Comparison of ENCODE assay signal across 10 cellular contexts in the genomic region with DNA sequence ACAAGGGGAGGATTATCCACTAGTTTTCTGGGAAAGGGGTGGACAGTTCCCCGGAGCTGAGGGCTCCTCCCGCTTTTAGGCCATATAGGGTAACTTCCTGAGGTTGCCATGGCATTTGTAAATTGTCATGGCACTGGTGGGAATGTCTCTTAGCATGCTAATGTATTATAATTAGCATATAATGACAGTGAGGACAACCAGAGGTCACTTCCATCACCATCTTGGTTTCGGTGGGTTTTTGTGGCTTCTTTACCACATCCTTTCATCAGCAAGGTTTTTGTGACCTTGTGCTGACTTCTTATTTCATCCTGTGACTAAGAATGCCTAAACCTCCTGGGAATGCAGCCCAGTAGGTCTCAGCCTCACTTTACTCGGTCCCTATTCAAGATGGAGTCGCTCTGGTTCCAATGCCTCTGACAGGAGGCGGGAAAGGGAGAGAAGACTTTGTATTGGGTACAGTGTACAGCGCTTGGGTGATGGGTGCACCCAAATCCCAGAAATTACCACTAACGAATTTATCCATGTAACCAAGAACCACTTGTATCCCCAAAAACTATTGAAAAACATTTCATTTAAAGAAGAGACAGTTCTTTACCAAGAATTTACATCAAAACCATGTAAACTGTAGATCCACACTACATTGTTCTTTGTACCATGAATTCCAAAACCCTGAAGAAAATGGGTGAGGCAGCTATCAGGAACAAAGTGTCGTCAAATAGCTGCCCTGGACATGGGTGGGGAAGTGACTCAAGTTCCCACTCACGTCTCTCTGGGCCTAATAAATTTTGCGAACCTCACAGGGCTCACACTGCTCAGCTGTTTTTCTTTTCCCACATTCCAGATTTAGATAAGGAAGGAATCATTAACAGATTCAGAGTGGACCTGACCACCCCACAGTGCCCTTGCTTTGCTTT. TPM values are rescaled to one million over a fixed set of nuclear protein-coding genes. Genes with fewer than 3 reads are reported as not detected.
A peak's percentile ranks its signal among the peaks of the same experiment; 100 is the strongest.
DNase-seq lines count a peak whose midpoint lies in the region; ATAC-seq and TF ChIP-seq lines count a peak whose summit lies in the region.
"Had no signal": no experiment of that assay in that cellular context is flagged by ENCODE, and none has a peak within 500 bp of the region (broad histone marks: within the 10 kb centered on the region; RNA-seq: fewer than 3 reads in every experiment).

No MANE protein-coding gene starts in this region.

- H3K36me3 Mint-ChIP-seq in immature natural killer cell: no peaks in the 10 kb centered on the region

- peaks cover 7 to 10% (median 9%) of the 10 kb centered on the region in 3 donors for H3K27me3 Mint-ChIP-seq in immature natural killer cell (ENCODE audit: low read depth in 3 of 3)

- no peak overlapping the region for H3K4me3 ChIP-seq in RWPE2 (ENCODE audit: severe bottlenecking)
- no peak overlapping the region for H3K4me3 ChIP-seq in ascending aorta
- H3K4me3 ChIP-seq: heart right ventricle had no signal

- no peak overlapping the region for H3K27ac Mint-ChIP-seq in immature natural killer cell

- DNase-seq in EL (peak; percentile 71), HCEC 1CT (peak; percentile 86), RWPE2 (ENCODE audit: low spot score) (no peak), immature natural killer cell (peak; percentile 9 to 31 (median 16)), DMS79 treated with DMSO at 0.1 percent for 48 hours (lab: John Stamatoyannopoulos, UW) (no peak), NCI-H146 treated with DMSO at 0.1 percent for 48 hours (lab: John Stamatoyannopoulos, UW; ENCODE audit: unreplicated experiment) (no peak), ascending aorta (ENCODE audit: low spot score in 2 of 2) (no peak)
- DNase-seq in stimulated activated CD8-positive, alpha-beta memory T cell treated with anti-CD3 and anti-CD28 coated beads, Interleukin-4, amount 100 ng/mL, for 48 hours: no peak
- DNase-seq: heart right ventricle, NCI-H1048 had no signal

- TF ChIP-seq CTCF in RWPE2 (IDR thresholded peaks at IDR 0.05; ENCODE audit: poor library complexity, severe bottlenecking): no peak
- TF ChIP-seq CTCF in ascending aorta (IDR thresholded peaks at IDR 0.05): no peak

- H3K4me1 ChIP-seq in RWPE2 (ENCODE audit: insufficient read depth, poor library complexity, severe bottlenecking) (peaks cover 35% of the 10 kb centered on the region), ascending aorta (no peaks in the 10 kb centered on the region)

- no peaks in the 10 kb centered on the region for H3K27me3 ChIP-seq in RWPE2 (ENCODE audit: insufficient read depth, poor library complexity, severe bottlenecking)
- H3K27me3 ChIP-seq in ascending aorta: no peaks in the 10 kb centered on the region
- H3K27me3 ChIP-seq: heart right ventricle had no signal

- intact Hi-C loops in ascending aorta (cut with DNase I): no loop called here

- no peaks in the 10 kb centered on the region for H3K9me3 Mint-ChIP-seq in immature natural killer cell

- ATAC-seq in RWPE2 (ENCODE audit: low read depth): no peak

- H3K9me3 ChIP-seq in RWPE2 (ENCODE audit: severe bottlenecking): no peaks in the 10 kb centered on the region
- H3K9me3 ChIP-seq in ascending aorta: no peaks in the 10 kb centered on the region
- H3K9me3 ChIP-seq: heart right ventricle had no signal

- no peaks in the 10 kb centered on the region for H3K36me3 ChIP-seq in RWPE2 (ENCODE audit: low read depth)
- no peaks in the 10 kb centered on the region for H3K36me3 ChIP-seq in ascending aorta
- H3K36me3 ChIP-seq: heart right ventricle had no signal

- peak overlapping the region in 3 of 5 donors; percentile 36 to 42 (median 37) for H3K4me3 Mint-ChIP-seq in immature natural killer cell

- peaks cover 23 to 36% of the 10 kb centered on the region in 2 donors for H3K4me1 Mint-ChIP-seq in immature natural killer cell

- peak overlapping the region; percentile 70 for H3K27ac ChIP-seq in RWPE2 (ENCODE audit: poor library complexity, severe bottlenecking)
- H3K27ac ChIP-seq in ascending aorta: no peak overlapping the region

RNA-seq across cellular contexts. Expression of gene SLC2A5, which starts 8.9 kb away (rescaled TPM):
- under 1 TPM in 1 of 3 donors, not detected in 2; 0.07 TPM for polyA plus RNA-seq in immature natural killer cell
- 13.9 TPM for total RNA-seq in ascending aorta

RNA-seq across cellular contexts. Expression of gene GPR157, which starts 50.6 kb away (rescaled TPM):
- polyA plus RNA-seq in immature natural killer cell: under 1 TPM in 2 of 3 donors, not detected in 1; 0.36 to 0.41 TPM
- total RNA-seq in ascending aorta: 7.1 TPM

RNA-seq across cellular contexts. Expression of gene SLC2A7, which starts 52.1 kb away (rescaled TPM):
- not detected for polyA plus RNA-seq in immature natural killer cell
- not detected for total RNA-seq in ascending aorta
- polyA plus RNA-seq: heart right ventricle had no signal

Comparison
In these comparisons a context has a peak if more than half of its experiments do, and no peak if none do; other contexts are left out.
1. DNase-seq: peak in EL (single experiment), HCEC 1CT (single experiment) and immature natural killer cell (3 of 3); none in RWPE2 (single experiment), DMS79 treated with DMSO at 0.1 percent for 48 hours (single experiment), stimulated activated CD8-positive, alpha-beta memory T cell treated with anti-CD3 and anti-CD28 coated beads, Interleukin-4, amount 100 ng/mL, for 48 hours (single experiment), NCI-H146 treated with DMSO at 0.1 percent for 48 hours (single experiment) and ascending aorta (0 of 2).